13 cellular contexts compared by ENCODE assay signal in the genomic region with DNA sequence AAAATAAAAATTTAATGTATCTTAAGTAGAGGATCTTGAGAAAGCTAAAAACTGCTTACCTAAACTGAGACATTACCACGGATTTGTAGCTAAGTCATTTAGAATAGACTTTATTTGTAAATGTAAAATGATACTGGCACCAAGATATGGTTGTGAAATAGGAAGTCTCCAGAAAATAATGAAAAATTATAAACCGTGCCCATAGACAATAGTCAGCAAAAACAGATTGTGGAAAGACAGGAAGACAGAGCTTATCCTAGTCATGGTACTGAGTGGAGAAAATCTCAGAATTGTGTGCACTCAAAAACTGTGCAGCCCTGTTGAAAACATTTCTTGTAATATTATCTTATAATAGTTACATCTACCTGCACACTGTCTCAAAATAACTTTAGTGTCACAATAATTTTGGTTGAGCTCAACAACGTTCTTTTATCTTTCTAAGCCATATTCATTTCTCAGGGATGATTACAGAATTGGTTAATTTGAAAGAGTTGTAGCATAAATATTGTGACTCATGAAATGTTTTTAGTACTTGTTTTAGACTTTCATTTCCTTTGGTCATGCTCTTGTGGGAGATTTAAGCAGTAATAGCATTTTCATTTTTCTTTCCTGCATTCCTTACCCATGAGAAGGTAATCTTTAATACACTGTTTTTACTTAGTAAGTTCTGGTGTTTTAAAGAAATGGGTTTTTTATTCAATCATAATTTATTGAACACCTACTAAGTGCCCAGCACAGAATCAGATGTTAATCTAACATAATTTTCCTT.
DNase-seq lines count a peak whose midpoint lies in the region; ATAC-seq, FAIRE-seq and TF ChIP-seq lines count a peak whose summit lies in the region.
"Had no signal": no experiment of that assay in that cellular context is flagged by ENCODE, and none has a peak within 500 bp of the region (broad histone marks: within the 10 kb centered on the region; RNA-seq: fewer than 3 reads in every experiment).

No MANE protein-coding gene starts in this region.

- H3K36me3 Mint-ChIP-seq in CD4-positive, alpha-beta memory T cell, result no peaks in the 10 kb centered on the region
- H3K36me3 Mint-ChIP-seq: activated naive CD4-positive, alpha-beta T cell treated with anti-CD3 and anti-CD28 coated beads, Interleukin-2, amount 50 U/mL, for 24 hours had no signal

- H3K9ac ChIP-seq in endothelial cell of umbilical vein (replicated peaks; ENCODE audit: extremely low read depth, insufficient read depth, low read length), result peak overlapping the region; percentile 75

- H3K4me1 Mint-ChIP-seq in CD4-positive, alpha-beta memory T cell, result no peaks in the 10 kb centered on the region
- H3K4me1 Mint-ChIP-seq: activated naive CD4-positive, alpha-beta T cell treated with anti-CD3 and anti-CD28 coated beads, Interleukin-2, amount 50 U/mL, for 24 hours had no signal

- peaks cover 53% of the 10 kb centered on the region for H3K4me1 ChIP-seq in endothelial cell of umbilical vein (ENCODE audit: control insufficient read depth, extremely low read depth, insufficient read depth, low read length)
- H3K4me1 ChIP-seq in CD4-positive, alpha-beta memory T cell (ENCODE audit: insufficient read depth, low read length), result no peaks in the 10 kb centered on the region

- TF ChIP-seq POLR2A in endothelial cell of umbilical vein (IDR thresholded peaks at IDR 0.05; ENCODE audit: low read depth, low read length), result peak; percentile 38

- no peaks in the 10 kb centered on the region for H3K9me3 Mint-ChIP-seq in CD4-positive, alpha-beta memory T cell
- H3K9me3 Mint-ChIP-seq: activated CD8-positive, alpha-beta T cell treated with anti-CD3 and anti-CD28 coated beads for 36 hours; activated naive CD4-positive, alpha-beta T cell treated with anti-CD3 and anti-CD28 coated beads, Interleukin-2, amount 50 U/mL, for 24 hours had no signal

- FAIRE-seq in RCC 7860 (lab: Jason Lieb, UNC) (peak; percentile 45), endothelial cell of umbilical vein (lab: Jason Lieb, UNC) (peak; percentile 64)

- CTCF ChIA-PET in endothelial cell of umbilical vein (lab: Charles Lee), result interaction anchor here (0.5 to 2.7 kb wide), 11 partner anchors 9 to 1059 kb away, joined by 3 to 28 read pairs (median 3); no protein-coding TSS in a partner anchor
- CTCF ChIA-PET in CD4-positive, alpha-beta memory T cell (lab: Charles Lee; ENCODE audit: partially characterized antibody), result no interaction called here

- peak; percentile 41 for ATAC-seq in omental fat pad (ENCODE audit: low FRiP score)
- ATAC-seq: activated CD8-positive, alpha-beta T cell treated with anti-CD3 and anti-CD28 coated beads for 36 hours; psoas muscle had no signal

- H3K27ac Mint-ChIP-seq in CD4-positive, alpha-beta memory T cell, result no peak overlapping the region
- H3K27ac Mint-ChIP-seq: activated CD8-positive, alpha-beta T cell treated with anti-CD3 and anti-CD28 coated beads for 36 hours; activated naive CD4-positive, alpha-beta T cell treated with anti-CD3 and anti-CD28 coated beads, Interleukin-2, amount 50 U/mL, for 24 hours had no signal

- H3K4me3 ChIP-seq in endothelial cell of umbilical vein (replicated peaks in 1 of 3; ENCODE audit: insufficient read depth in 1 of 3, low read depth in 1 of 3, low read length in 3 of 3), result peak overlapping the region in 1 of 3 experiments; percentile 26
- H3K4me3 ChIP-seq in CD4-positive, alpha-beta memory T cell (ENCODE audit: low read length in 2 of 2), result no peak overlapping the region
- H3K4me3 ChIP-seq: psoas muscle had no signal

- H3K9me3 ChIP-seq in endothelial cell of umbilical vein (replicated peaks; ENCODE audit: control insufficient read depth, insufficient read depth, low read length), result no peaks in the 10 kb centered on the region
- no peaks in the 10 kb centered on the region for H3K9me3 ChIP-seq in CD4-positive, alpha-beta memory T cell (ENCODE audit: control insufficient read depth in 1 of 2, low read length in 2 of 2)
- H3K9me3 ChIP-seq: psoas muscle had no signal

- H3K36me3 ChIP-seq in endothelial cell of umbilical vein (ENCODE audit: control insufficient read depth in 2 of 2, extremely low read depth in 1 of 2, insufficient read depth in 2 of 2, low read length in 2 of 2), result no peaks in the 10 kb centered on the region
- H3K36me3 ChIP-seq in CD4-positive, alpha-beta memory T cell (ENCODE audit: insufficient read depth, low read length), result no peaks in the 10 kb centered on the region

- intact Hi-C loops in endothelial cell of umbilical vein (cut with micrococcal nuclease), result loop anchor here (1.0 to 5.0 kb wide), 11 partner anchors 26 to 1114 kb away; no protein-coding TSS in a partner anchor
- intact Hi-C loops in CD4-positive, alpha-beta memory T cell (cut with micrococcal nuclease), result no loop called here

- peak overlapping the region; percentile 44 for H3K4me2 ChIP-seq in endothelial cell of umbilical vein (ENCODE audit: insufficient read depth, low read length)

- TF ChIP-seq CTCF in endothelial cell of umbilical vein (IDR thresholded peaks at IDR 0.05; ENCODE audit: extremely low read depth in 1 of 2, insufficient read depth in 1 of 2, low read depth in 1 of 2, low read length in 2 of 2), result no peak
- TF ChIP-seq CTCF in omental fat pad (IDR thresholded peaks at IDR 0.05), result no peak

- peaks cover 12% of the 10 kb centered on the region for H3K79me2 ChIP-seq in endothelial cell of umbilical vein (ENCODE audit: control insufficient read depth, insufficient read depth, low read length)

- H3K4me3 Mint-ChIP-seq in CD4-positive, alpha-beta memory T cell, result no peak overlapping the region
- H3K4me3 Mint-ChIP-seq: activated CD8-positive, alpha-beta T cell treated with anti-CD3 and anti-CD28 coated beads for 36 hours; activated naive CD4-positive, alpha-beta T cell treated with anti-CD3 and anti-CD28 coated beads, Interleukin-2, amount 50 U/mL, for 24 hours had no signal

- no peaks in the 10 kb centered on the region for H3K27me3 ChIP-seq in endothelial cell of umbilical vein (ENCODE audit: control insufficient read depth in 2 of 2, insufficient read depth in 2 of 2, low read length in 2 of 2)
- no peaks in the 10 kb centered on the region for H3K27me3 ChIP-seq in CD4-positive, alpha-beta memory T cell (ENCODE audit: insufficient read depth, low read length)

- H3K27ac ChIP-seq in endothelial cell of umbilical vein (ENCODE audit: insufficient read depth, low read depth, low read length), result peak overlapping the region; percentile 98
- H3K27ac ChIP-seq in CD4-positive, alpha-beta memory T cell (ENCODE audit: low read depth, low read length), result no peak overlapping the region
- H3K27ac ChIP-seq: psoas muscle had no signal

- BruUV-seq in endothelial cell of umbilical vein (replicated peaks; lab: Mats Ljungman, UMichigan), result TSS peak; percentile 3

- dilution Hi-C loops in endothelial cell of umbilical vein (cut with MboI; ENCODE audit: extremely low pct_ligation_motif_present, low sequenced_read_pairs), result no loop called here

- H2AFZ ChIP-seq in endothelial cell of umbilical vein (ENCODE audit: low read depth, low read length), result no peak overlapping the region

- no peaks in the 10 kb centered on the region for H3K27me3 Mint-ChIP-seq in CD4-positive, alpha-beta memory T cell
- H3K27me3 Mint-ChIP-seq: activated CD8-positive, alpha-beta T cell treated with anti-CD3 and anti-CD28 coated beads for 36 hours; activated naive CD4-positive, alpha-beta T cell treated with anti-CD3 and anti-CD28 coated beads, Interleukin-2, amount 50 U/mL, for 24 hours had no signal

- peak; percentile 54 for DNase-seq in GM04503 (ENCODE audit: low read depth)
- DNase-seq in RCC 7860 (ENCODE audit: low spot score), result no peak
- peak; percentile 85 for DNase-seq in endothelial cell of umbilical vein (ENCODE audit: low read depth, low spot score)
- no peak for DNase-seq in omental fat pad (ENCODE audit: low spot score)
- no peak for DNase-seq in GM19238 (ENCODE audit: insufficient read length, low spot score)
- no peak for DNase-seq in CD4-positive, alpha-beta memory T cell
- no peak for DNase-seq in NCI-H748 treated with DMSO at 0.1 percent for 48 hours (lab: John Stamatoyannopoulos, UW)
- DNase-seq in iPS-NIHi7 (ENCODE audit: extremely low spot score), result no peak
- DNase-seq: activated CD8-positive, alpha-beta T cell treated with anti-CD3 and anti-CD28 coated beads for 36 hours; hippocampal formation; NCI-H2081; psoas muscle had no signal

- H4K20me1 ChIP-seq in endothelial cell of umbilical vein (replicated peaks; ENCODE audit: control insufficient read depth, extremely low read depth, insufficient read depth, low read length), result no peaks in the 10 kb centered on the region

- H3K9me1 ChIP-seq in endothelial cell of umbilical vein (replicated peaks; ENCODE audit: control insufficient read depth, extremely low read depth, insufficient read depth, low read length), result no peaks in the 10 kb centered on the region

- POLR2A ChIA-PET in endothelial cell of umbilical vein (lab: Charles Lee), result interaction anchor here (1.0 to 3.0 kb wide), 2 partner anchors 169 to 174 kb away, joined by 3 to 36 read pairs; partner anchors contain the start of gene SOX4
- POLR2A ChIA-PET in CD4-positive, alpha-beta memory T cell (lab: Charles Lee; ENCODE audit: partially characterized antibody), result no interaction called here

TF ChIP-seq in endothelial cell of umbilical vein, 7 proteins besides CTCF, POLR2A, EP300 and RAD21:
- TF ChIP-seq MYC (IDR thresholded peaks at IDR 0.05; ENCODE audit: low read depth, low read length) (no peak), GATA2 (IDR thresholded peaks at IDR 0.05; ENCODE audit: insufficient read depth, insufficient read length, low read depth, low read length) (no peak), JUN (IDR thresholded peaks at IDR 0.05; ENCODE audit: borderline replicate concordance, insufficient read depth, insufficient read length, low read depth) (peak; percentile 82), FOS (IDR thresholded peaks at IDR 0.05; ENCODE audit: borderline replicate concordance, insufficient read depth, low read length) (peak; percentile 81), POLR2AphosphoS5 (IDR thresholded peaks at IDR 0.05; ENCODE audit: insufficient read depth, low read depth, low read length) (no peak), EZH2 (IDR thresholded peaks at IDR 0.05; ENCODE audit: borderline replicate concordance, low read depth, low read length, severe bottlenecking) (no peak)

Comparison
In these comparisons a context has a peak if more than half of its experiments do, and no peak if none do; other contexts are left out.
1. DNase-seq: peak in GM04503 (single experiment) and endothelial cell of umbilical vein (single experiment); none in RCC 7860 (single experiment), omental fat pad (single experiment), GM19238 (single experiment), CD4-positive, alpha-beta memory T cell (0 of 5), NCI-H748 treated with DMSO at 0.1 percent for 48 hours (single experiment) and iPS-NIHi7 (single experiment).